Comparison of ENCODE assay signal across 17 cellular contexts in genomic region chrX:97215166-97215565, GRCh38.
"Had no signal": no experiment of that assay in that cellular context is flagged by ENCODE, and none has a peak within 500 bp of the region (broad histone marks: within the 10 kb centered on the region; RNA-seq: fewer than 3 reads in every experiment).

No MANE protein-coding gene starts in this region.

- H2AFZ ChIP-seq: neural progenitor cell had no signal

- H3K9me3 ChIP-seq: stomach, testis, upper lobe of left lung had no signal

- H3K27me3 ChIP-seq: brain microvascular endothelial cell, neural progenitor cell, stomach, testis, upper lobe of left lung had no signal

- DNase-seq: activated CD4-positive, alpha-beta T cell treated with anti-CD3 and anti-CD28 coated beads, Interleukin-2, amount 10 ng/mL, durations not matched to agents 24 days and 14 days; activated CD4-positive, CD25-positive, alpha-beta regulatory T cell; activated CD8-positive, alpha-beta memory T cell treated with anti-CD3 and anti-CD28 coated beads, Interleukin-2, amount 50 U/mL, for 48 hours; activated gamma-delta T cell; activated T-cell treated with anti-CD3 and anti-CD28 coated beads, Interleukin-2, amount 50 U/mL, for 72 hours; amygdala; brain microvascular endothelial cell; effector memory CD4-positive, alpha-beta T cell; islet precursor cell; mammary epithelial cell; naive B cell; stimulated activated CD4-positive, alpha-beta T cell treated with anti-CD3 and anti-CD28 coated beads, Interleukin-2, amount 100 ng/mL, for 24 hours; stomach; testis; upper lobe of left lung had no signal

- H3K4me1 ChIP-seq: neural progenitor cell, stomach, testis, upper lobe of left lung had no signal

- H3K9ac ChIP-seq: neural progenitor cell had no signal

- H3K27ac ChIP-seq: brain microvascular endothelial cell, epithelial cell of prostate, neural progenitor cell, stomach, testis, upper lobe of left lung had no signal

- H3K4me2 ChIP-seq: neural progenitor cell had no signal

- H3K36me3 ChIP-seq: brain microvascular endothelial cell, neural progenitor cell, stomach, upper lobe of left lung had no signal

- H3K4me3 ChIP-seq: neural progenitor cell, stomach, testis, upper lobe of left lung had no signal
